ENCODE assay signal across 25 cellular contexts in genomic region chr20:49486064-49486463, GRCh38. TPM values are rescaled to one million over a fixed set of nuclear protein-coding genes. Genes with fewer than 3 reads are reported as not detected.
"Had no signal": no experiment of that assay in that cellular context is flagged by ENCODE, and none has a peak within 500 bp of the region (broad histone marks: within the 10 kb centered on the region; RNA-seq: fewer than 3 reads in every experiment).

No MANE protein-coding gene starts in this region.

- H3K36me3 ChIP-seq: SJSA1 had no signal

- FAIRE-seq: HepG2, RCC 7860 had no signal

- DNase-seq: IMR-90, Kasumi-1, MM.1S, NCI-H1092 treated with DMSO at 0.1 percent for 48 hours, NCI-H1436, NCI-H187, NCI-H2029, NCI-H2081 treated with DMSO at 0.1 percent for 48 hours, NCI-H2171, NCI-H226, NCI-H446, NCI-H510A, NCI-H524 treated with DMSO at 0.1 percent for 48 hours, NCI-H69, NCI-H774, Right ventricle myocardium superior, RPMI8226, SIG-M5 had no signal

- H3K27ac ChIP-seq: KMS-11, SJSA1, SK-N-MC had no signal

- H3K9me3 ChIP-seq: SJSA1 had no signal

- H3K4me3 ChIP-seq: SJSA1, SK-N-MC had no signal

RNA-seq across cellular contexts. Expression of gene KCNB1, which starts 3.6 kb away (rescaled TPM):
- total RNA-seq: HT-29, IMR-90, M059J had no signal
- polyA plus RNA-seq: HepG2 had no signal
